17 cellular contexts compared by ENCODE assay signal in genomic region chr14:61331992-61332657, GRCh38. TPM values are rescaled to one million over a fixed set of nuclear protein-coding genes. Genes with fewer than 3 reads are reported as not detected.
A peak's percentile ranks its signal among the peaks of the same experiment; 100 is the strongest.
DNase-seq lines count a peak whose midpoint lies in the region; ATAC-seq, FAIRE-seq and TF ChIP-seq lines count a peak whose summit lies in the region.
"Had no signal": no experiment of that assay in that cellular context is flagged by ENCODE, and none has a peak within 500 bp of the region (broad histone marks: within the 10 kb centered on the region; RNA-seq: fewer than 3 reads in every experiment).

No MANE protein-coding gene starts in this region.

- no peaks in the 10 kb centered on the region for H3K27me3 Mint-ChIP-seq in T-helper 1 cell treated with Interleukin-12 subunit alpha and Interleukin-12 subunit beta and Interleukin-4 antibody, amounts not matched to agents 30 μg/mL and 1 μg/mL, for 36 hours (ENCODE audit: low read depth)
- H3K27me3 Mint-ChIP-seq in WTC11 (ENCODE audit: low read depth) (no peaks in the 10 kb centered on the region), chondrocyte (ENCODE audit: low read depth) (no peaks in the 10 kb centered on the region)

- TF ChIP-seq POLR2A in breast epithelium (IDR thresholded peaks at IDR 0.05) (no peak), endothelial cell of umbilical vein (IDR thresholded peaks at IDR 0.05; ENCODE audit: low read depth, low read length) (no peak)

- no peak overlapping the region for H3K4me2 ChIP-seq in endothelial cell of umbilical vein (ENCODE audit: insufficient read depth, low read length)

- no peak overlapping the region for H3K9ac ChIP-seq in endothelial cell of umbilical vein (replicated peaks; ENCODE audit: extremely low read depth, insufficient read depth, low read length)

- no peaks in the 10 kb centered on the region for H3K27me3 ChIP-seq in breast epithelium
- H3K27me3 ChIP-seq in endothelial cell of umbilical vein (ENCODE audit: control insufficient read depth in 2 of 2, insufficient read depth in 2 of 2, low read length in 2 of 2), result no peaks in the 10 kb centered on the region
- H3K27me3 ChIP-seq in upper lobe of right lung, result no peaks in the 10 kb centered on the region

- no peak for ATAC-seq in upper lobe of right lung
- no peak for ATAC-seq in WTC11
- ATAC-seq: sciatic nerve had no signal

- BruUV-seq in endothelial cell of umbilical vein (replicated peaks; lab: Mats Ljungman, UMichigan), result no TSS peak

- no peaks in the 10 kb centered on the region for H3K4me1 ChIP-seq in breast epithelium
- peaks cover 53% of the 10 kb centered on the region for H3K4me1 ChIP-seq in endothelial cell of umbilical vein (ENCODE audit: control insufficient read depth, extremely low read depth, insufficient read depth, low read length)
- H3K4me1 ChIP-seq in upper lobe of right lung, result peaks cover 46% of the 10 kb centered on the region

- dilution Hi-C loops in endothelial cell of umbilical vein (cut with MboI; ENCODE audit: extremely low pct_ligation_motif_present, low sequenced_read_pairs), result no loop called here

- no peak overlapping the region for H3K4me3 ChIP-seq in breast epithelium
- H3K4me3 ChIP-seq in endothelial cell of umbilical vein (replicated peaks in 1 of 3; ENCODE audit: insufficient read depth in 1 of 3, low read depth in 1 of 3, low read length in 3 of 3), result no peak overlapping the region
- peak overlapping the region; percentile 0 for H3K4me3 ChIP-seq in upper lobe of right lung

- in situ Hi-C loops in T47D (cut with HindIII; ENCODE audit: low pct_unique_long_range_greater_than_20kb, low sequenced_read_pairs), result no loop called here

- H2AFZ ChIP-seq in endothelial cell of umbilical vein (ENCODE audit: low read depth, low read length), result no peak overlapping the region

- POLR2A ChIA-PET in endothelial cell of umbilical vein (lab: Charles Lee) (no interaction called here), WTC11 (lab: Charles Lee) (no interaction called here)

- no peak for TF ChIP-seq CTCF in breast epithelium (IDR thresholded peaks at IDR 0.05)
- TF ChIP-seq CTCF in endothelial cell of umbilical vein (IDR thresholded peaks at IDR 0.05; ENCODE audit: extremely low read depth in 1 of 2, insufficient read depth in 1 of 2, low read depth in 1 of 2, low read length in 2 of 2), result no peak
- no peak for TF ChIP-seq CTCF in upper lobe of right lung (IDR thresholded peaks at IDR 0.05)
- TF ChIP-seq CTCF in WTC11 (IDR thresholded peaks at IDR 0.05), result no peak
- TF ChIP-seq CTCF in chondrocyte (IDR thresholded peaks at IDR 0.05), result no peak

- peaks cover 29% of the 10 kb centered on the region for H3K36me3 Mint-ChIP-seq in T-helper 1 cell treated with Interleukin-12 subunit alpha and Interleukin-12 subunit beta and Interleukin-4 antibody, amounts not matched to agents 30 μg/mL and 1 μg/mL, for 36 hours (ENCODE audit: low read depth)
- H3K36me3 Mint-ChIP-seq in WTC11 (no peaks in the 10 kb centered on the region), chondrocyte (ENCODE audit: low read depth) (no peaks in the 10 kb centered on the region)
- H3K36me3 Mint-ChIP-seq: memory B cell had no signal

- H3K36me3 ChIP-seq in breast epithelium, result no peaks in the 10 kb centered on the region
- peaks cover 0 to 6% of the 10 kb centered on the region in 2 experiments for H3K36me3 ChIP-seq in endothelial cell of umbilical vein (ENCODE audit: control insufficient read depth in 2 of 2, extremely low read depth in 1 of 2, insufficient read depth in 2 of 2, low read length in 2 of 2)
- no peaks in the 10 kb centered on the region for H3K36me3 ChIP-seq in upper lobe of right lung

- no peak overlapping the region for H3K27ac ChIP-seq in breast epithelium
- no peak overlapping the region for H3K27ac ChIP-seq in endothelial cell of umbilical vein (ENCODE audit: insufficient read depth, low read depth, low read length)
- H3K27ac ChIP-seq in upper lobe of right lung, result no peak overlapping the region

- peak; percentile 38 for FAIRE-seq in endothelial cell of umbilical vein (lab: Jason Lieb, UNC)
- FAIRE-seq: frontal cortex had no signal

- H3K79me2 ChIP-seq in endothelial cell of umbilical vein (ENCODE audit: control insufficient read depth, insufficient read depth, low read length), result peaks cover 94% of the 10 kb centered on the region

- CTCF ChIA-PET in endothelial cell of umbilical vein (lab: Charles Lee), result interaction anchor here (1.1 to 4.1 kb wide), 2 partner anchors 13 to 29 kb away, joined by 4 to 17 read pairs; no protein-coding TSS in a partner anchor
- CTCF ChIA-PET in WTC11 (lab: Charles Lee), result interaction anchor here (0.6 kb wide), 1 partner anchor 1083 kb away, joined by 3 read pairs; no protein-coding TSS in a partner anchor

- DNase-seq in T47D (ENCODE audit: low read depth in 1 of 2, low spot score in 1 of 2) (peak; percentile 63 to 69), breast epithelium (ENCODE audit: low spot score in 2 of 2) (no peak), endothelial cell of umbilical vein (ENCODE audit: low read depth, low spot score) (no peak), upper lobe of right lung (no peak), WTC11 (ENCODE audit: low spot score) (no peak), NCI-H774 (lab: John Stamatoyannopoulos, UW) (no peak), chondrocyte (ENCODE audit: low spot score) (no peak)
- DNase-seq: activated CD4-positive, alpha-beta T cell treated with anti-CD3 and anti-CD28 coated beads for 4 hours; caudate nucleus; NCI-H187; NCI-H524 treated with DMSO at 0.1 percent for 48 hours; stimulated activated CD4-positive, alpha-beta T cell treated with anti-CD3 and anti-CD28 coated beads, Interleukin-4, amount 100 ng/mL, for 1 hour had no signal

- peak overlapping the region; percentile 78 for H3K4me3 Mint-ChIP-seq in T-helper 1 cell treated with Interleukin-12 subunit alpha and Interleukin-12 subunit beta and Interleukin-4 antibody, amounts not matched to agents 30 μg/mL and 1 μg/mL, for 36 hours
- H3K4me3 Mint-ChIP-seq in WTC11, result no peak overlapping the region
- no peak overlapping the region for H3K4me3 Mint-ChIP-seq in chondrocyte (ENCODE audit: unreplicated experiment)
- H3K4me3 Mint-ChIP-seq: memory B cell had no signal

- H4K20me1 ChIP-seq in endothelial cell of umbilical vein (replicated peaks; ENCODE audit: control insufficient read depth, extremely low read depth, insufficient read depth, low read length), result peaks cover 2% of the 10 kb centered on the region

- intact Hi-C loops in breast epithelium (cut with DNase I; ENCODE audit: low total_unique reads) (no loop called here), endothelial cell of umbilical vein (cut with micrococcal nuclease) (no loop called here), upper lobe of right lung (cut with DNase I) (loop anchor here (10.0 kb wide), 1 partner anchor 113 kb away; no protein-coding TSS in a partner anchor)

- no peaks in the 10 kb centered on the region for H3K9me1 ChIP-seq in endothelial cell of umbilical vein (replicated peaks; ENCODE audit: control insufficient read depth, extremely low read depth, insufficient read depth, low read length)

- H3K9me3 ChIP-seq in breast epithelium (no peaks in the 10 kb centered on the region), endothelial cell of umbilical vein (replicated peaks; ENCODE audit: control insufficient read depth, insufficient read depth, low read length) (no peaks in the 10 kb centered on the region), upper lobe of right lung (no peaks in the 10 kb centered on the region)

- H3K27ac Mint-ChIP-seq in T-helper 1 cell treated with Interleukin-12 subunit alpha and Interleukin-12 subunit beta and Interleukin-4 antibody, amounts not matched to agents 30 μg/mL and 1 μg/mL, for 36 hours, result peak overlapping the region; percentile 94
- H3K27ac Mint-ChIP-seq in WTC11 (no peak overlapping the region), chondrocyte (ENCODE audit: unreplicated experiment) (no peak overlapping the region)
- H3K27ac Mint-ChIP-seq: memory B cell had no signal

- peaks cover 72% of the 10 kb centered on the region for H3K4me1 Mint-ChIP-seq in T-helper 1 cell treated with Interleukin-12 subunit alpha and Interleukin-12 subunit beta and Interleukin-4 antibody, amounts not matched to agents 30 μg/mL and 1 μg/mL, for 36 hours (ENCODE audit: low read depth)
- peaks cover 18% of the 10 kb centered on the region for H3K4me1 Mint-ChIP-seq in WTC11
- H3K4me1 Mint-ChIP-seq in chondrocyte (ENCODE audit: low read depth), result peaks cover under 1% of the 10 kb centered on the region

- no peaks in the 10 kb centered on the region for H3K9me3 Mint-ChIP-seq in T-helper 1 cell treated with Interleukin-12 subunit alpha and Interleukin-12 subunit beta and Interleukin-4 antibody, amounts not matched to agents 30 μg/mL and 1 μg/mL, for 36 hours
- H3K9me3 Mint-ChIP-seq in WTC11 (no peaks in the 10 kb centered on the region), chondrocyte (ENCODE audit: low read depth) (no peaks in the 10 kb centered on the region)
- H3K9me3 Mint-ChIP-seq: memory B cell had no signal

TF ChIP-seq in WTC11, 78 proteins besides CTCF, POLR2A, EP300 and RAD21 (continues in another document):
- TF ChIP-seq NR2C2 (CRISPR knock-in tag; IDR thresholded peaks at IDR 0.05), result no peak

RNA-seq across cellular contexts. Expression of gene PRKCH, which starts 10.7 kb away (rescaled TPM):
- total RNA-seq in breast epithelium (10 to 100 TPM; 27.0 to 41.3 (median 34.0) TPM), endothelial cell of umbilical vein (101 and 103 TPM in 2 replicates), upper lobe of right lung (74.4 TPM), WTC11 (2021) (7.8 to 10.3 TPM (median 8.7 TPM) in 3 replicates), chondrocyte (9.7 to 13.4 TPM (median 10.6 TPM) in 3 replicates)
- polyA plus RNA-seq in endothelial cell of umbilical vein, result 97.7 and 100 TPM in 2 replicates
- 113 and 120 TPM in 2 replicates for polyA plus RNA-seq in endothelial cell of umbilical vein (2011; cell fraction: cytosol; rRNA removed)
- 105 and 108 TPM in 2 replicates for polyA plus RNA-seq in endothelial cell of umbilical vein (2011; cell fraction: nucleus; rRNA removed)
- 54.4 and 93.2 TPM in 2 replicates for polyA plus RNA-seq in endothelial cell of umbilical vein (2012)
- polyA minus RNA-seq in endothelial cell of umbilical vein, result 323 and 360 TPM in 2 replicates
- 1.2 TPM for polyA minus RNA-seq in endothelial cell of umbilical vein (2011; cell fraction: cytosol; rRNA and poly(A)+ RNA removed)
- polyA minus RNA-seq in endothelial cell of umbilical vein (2011; cell fraction: nucleus; rRNA and poly(A)+ RNA removed), result 293 and 389 TPM in 2 replicates

RNA-seq across cellular contexts. Expression of gene TMEM30B, which starts 51.0 kb away (rescaled TPM):
- total RNA-seq in breast epithelium (10 to 100 TPM in 2 of 3 donors, 1 to 10 TPM in 1; 5.0 to 36.7 (median 20.0) TPM), endothelial cell of umbilical vein (0.25 and 0.35 TPM in 2 replicates), upper lobe of right lung (22.5 TPM), WTC11 (2021) (17.2 to 18.0 TPM (median 17.8 TPM) in 3 replicates), chondrocyte (2.7 to 9.3 TPM (median 7.9 TPM) in 3 replicates)
- polyA plus RNA-seq in endothelial cell of umbilical vein, result 0.32 and 0.37 TPM in 2 replicates
- polyA plus RNA-seq in endothelial cell of umbilical vein (2011; cell fraction: cytosol; rRNA removed), result 0.10 and 0.28 TPM in 2 replicates
- polyA plus RNA-seq in endothelial cell of umbilical vein (2011; cell fraction: nucleus; rRNA removed), result 0.08 and 0.10 TPM in 2 replicates
- polyA plus RNA-seq in endothelial cell of umbilical vein (2012), result 0.11 and 0.42 TPM in 2 replicates
- 0.12 and 0.76 TPM in 2 replicates for polyA minus RNA-seq in endothelial cell of umbilical vein
- polyA minus RNA-seq in endothelial cell of umbilical vein (2011; cell fraction: cytosol; rRNA and poly(A)+ RNA removed), result not detected
- 0.19 TPM in 1 of 2 replicates, not detected in the other for polyA minus RNA-seq in endothelial cell of umbilical vein (2011; cell fraction: nucleus; rRNA and poly(A)+ RNA removed)
- total RNA-seq: RPMI7951 had no signal

Comparison
In these comparisons a context has a peak if more than half of its experiments do, and no peak if none do; other contexts are left out.
1. DNase-seq: peak in T47D (2 of 2); none in breast epithelium (0 of 2), endothelial cell of umbilical vein (single experiment), upper lobe of right lung (single experiment), WTC11 (single experiment), NCI-H774 (single experiment) and chondrocyte (single experiment).